In genomic region chr1:206909167-206909882, GRCh38 we compare ENCODE assay signal across 8 cellular contexts. TPM values are rescaled to one million over a fixed set of nuclear protein-coding genes. Genes with fewer than 3 reads are reported as not detected.
DNase-seq lines count a peak whose midpoint lies in the region; ATAC-seq and TF ChIP-seq lines count a peak whose summit lies in the region.

No MANE protein-coding gene starts in this region.

- H3K4me1 Mint-ChIP-seq in activated B cell treated with CpG ODN at 0.5 μM for 24 hours (peaks cover 92% of the 10 kb centered on the region), type B pancreatic cell (ENCODE audit: unreplicated experiment) (peaks cover 4% of the 10 kb centered on the region)

- no peak for TF ChIP-seq CTCF in activated B cell treated with CpG ODN at 0.5 μM for 24 hours (IDR thresholded peaks at IDR 0.05)
- TF ChIP-seq CTCF in type B pancreatic cell (conservative IDR thresholded peaks at IDR 0.05) = no peak

- H3K36me3 Mint-ChIP-seq in activated B cell treated with CpG ODN at 0.5 μM for 24 hours (ENCODE audit: low read depth) (peaks cover 87% of the 10 kb centered on the region), type B pancreatic cell (no peaks in the 10 kb centered on the region)

- H3K4me3 Mint-ChIP-seq in activated B cell treated with CpG ODN at 0.5 μM for 24 hours (peak overlapping the region; percentile 62), type B pancreatic cell (peak overlapping the region; percentile 85)

- POLR2A ChIA-PET in activated B cell treated with CpG ODN at 0.5 μM for 24 hours (lab: Charles Lee) = interaction anchor here (0.7 to 5.8 kb wide), 13 partner anchors 9 to 251 kb away, joined by 3 to 51 read pairs (median 5); partner anchors contain the start of gene FCMR

- intact Hi-C loops in activated B cell treated with CpG ODN at 0.5 μM for 24 hours (cut with micrococcal nuclease) = loop anchor here (5.0 kb wide), 1 partner anchor 117 kb away; no protein-coding TSS in a partner anchor

- H3K27me3 Mint-ChIP-seq in activated B cell treated with CpG ODN at 0.5 μM for 24 hours (no peaks in the 10 kb centered on the region), type B pancreatic cell (peaks cover 78% of the 10 kb centered on the region)

- H3K27ac Mint-ChIP-seq in activated B cell treated with CpG ODN at 0.5 μM for 24 hours = peak overlapping the region; percentile 88
- peak overlapping the region; percentile 89 for H3K27ac Mint-ChIP-seq in type B pancreatic cell

- ATAC-seq in activated B cell treated with CpG ODN at 0.5 μM for 24 hours (ENCODE audit: low read depth) = peak; percentile 13
- no peak for ATAC-seq in HG03280 (IDR thresholded peaks at IDR 0.05; ENCODE audit: unreplicated experiment)
- ATAC-seq in HG03442 (IDR thresholded peaks at IDR 0.05; ENCODE audit: unreplicated experiment) = no peak

- peak; percentile 97 for DNase-seq in COLO668 (lab: John Stamatoyannopoulos, UW; ENCODE audit: unreplicated experiment)
- peak; percentile 89 for DNase-seq in NCI-H1105 (lab: John Stamatoyannopoulos, UW)
- DNase-seq in activated B cell treated with CpG ODN at 0.5 μM for 24 hours = no peak
- DNase-seq in effector CD8-positive, alpha-beta T cell (lab: John Stamatoyannopoulos, UW) = peak; percentile 44
- peak; percentile 7 for DNase-seq in midbrain (lab: John Stamatoyannopoulos, UW)
- peak; percentile 79 for DNase-seq in type B pancreatic cell (ENCODE audit: extremely low spot score, unreplicated experiment)

- CTCF ChIA-PET in activated B cell treated with CpG ODN at 0.5 μM for 24 hours (lab: Charles Lee) = interaction anchor here (0.7 to 2.4 kb wide), 23 partner anchors 10 to 302 kb away, joined by 3 to 31 read pairs (median 4); partner anchors contain the start of genes DYRK3, FCMR and IL20

- H3K9me3 Mint-ChIP-seq in activated B cell treated with CpG ODN at 0.5 μM for 24 hours = no peaks in the 10 kb centered on the region
- peaks cover 3% of the 10 kb centered on the region for H3K9me3 Mint-ChIP-seq in type B pancreatic cell

RNA-seq across cellular contexts. Expression of gene IL24, which starts 12.1 kb away (rescaled TPM):
- not detected in 2 replicates for total RNA-seq in activated B cell treated with CpG ODN at 0.5 μM for 24 hours
- total RNA-seq in type B pancreatic cell (ENCODE audit: low replicate concordance) = not detected in 2 replicates

RNA-seq across cellular contexts. Expression of gene FCMR, which starts 12.4 kb away (rescaled TPM):
- 134 and 146 TPM in 2 replicates for total RNA-seq in activated B cell treated with CpG ODN at 0.5 μM for 24 hours
- total RNA-seq in type B pancreatic cell (ENCODE audit: low replicate concordance) = 0.58 and 0.81 TPM in 2 replicates

RNA-seq across cellular contexts. Expression of gene PIGR, which starts 36.9 kb away (rescaled TPM):
- 0.49 and 1.00 TPM in 2 replicates for total RNA-seq in activated B cell treated with CpG ODN at 0.5 μM for 24 hours
- total RNA-seq in type B pancreatic cell (ENCODE audit: low replicate concordance) = 16.9 and 30.1 TPM in 2 replicates

RNA-seq across cellular contexts. Expression of gene IL20, which starts 43.9 kb away (rescaled TPM):
- total RNA-seq in activated B cell treated with CpG ODN at 0.5 μM for 24 hours = not detected in 2 replicates
- not detected in 2 replicates for total RNA-seq in type B pancreatic cell (ENCODE audit: low replicate concordance)

Comparison
In these comparisons a context has a peak if more than half of its experiments do, and no peak if none do; other contexts are left out.
1. RNA of gene FCMR, which starts 12.4 kb away (total RNA-seq): 134 to 146 TPM in activated B cell treated with CpG ODN at 0.5 μM for 24 hours; 0.58 to 0.81 TPM in type B pancreatic cell; every median in the first group is over 10 times any median in the second.